ENCODE assay signal across 12 cellular contexts in genomic region chr3:146308682-146309081, GRCh38. TPM values are rescaled to one million over a fixed set of nuclear protein-coding genes. Genes with fewer than 3 reads are reported as not detected.
DNase-seq lines count a peak whose midpoint lies in the region; ATAC-seq, FAIRE-seq and TF ChIP-seq lines count a peak whose summit lies in the region.
"Had no signal": no experiment of that assay in that cellular context is flagged by ENCODE, and none has a peak within 500 bp of the region (broad histone marks: within the 10 kb centered on the region; RNA-seq: fewer than 3 reads in every experiment).

No MANE protein-coding gene starts in this region.

- peak; percentile 47 to 92 (median 88) for ATAC-seq in heart right ventricle
- ATAC-seq in HG02981 (IDR thresholded peaks at IDR 0.05; ENCODE audit: unreplicated experiment): no peak

- no peak overlapping the region for H3K4me3 Mint-ChIP-seq in astrocyte (ENCODE audit: unreplicated experiment)
- H3K4me3 Mint-ChIP-seq in T-helper 2 cell treated with Interferon-gamma antibody and Interleukin-4, amounts not matched to agents 5 μg/mL and 100 μg/mL, for 36 hours: no peak overlapping the region

- H3K9me3 ChIP-seq in astrocyte (ENCODE audit: insufficient read depth, low read depth, low read length): no peaks in the 10 kb centered on the region
- H3K9me3 ChIP-seq in heart right ventricle: peaks cover 0 to 21% (median 7%) of the 10 kb centered on the region in 11 donors
- no peaks in the 10 kb centered on the region for H3K9me3 ChIP-seq in skeletal muscle satellite cell (replicated peaks; ENCODE audit: low read length)
- H3K9me3 ChIP-seq in Karpas-422 (ENCODE audit: low read length): no peaks in the 10 kb centered on the region

- H3K79me2 ChIP-seq in astrocyte (ENCODE audit: insufficient read depth, low read length) (no peaks in the 10 kb centered on the region), Karpas-422 (ENCODE audit: low read length) (no peaks in the 10 kb centered on the region)

- H3K4me1 ChIP-seq in astrocyte (ENCODE audit: insufficient read depth, low read length) (peaks cover 8% of the 10 kb centered on the region), heart right ventricle (peaks cover 0 to 31% (median 10%) of the 10 kb centered on the region in 9 donors), skeletal muscle satellite cell (ENCODE audit: control insufficient read depth, insufficient read depth, low read length) (peaks cover 27% of the 10 kb centered on the region), Karpas-422 (ENCODE audit: low read length) (no peaks in the 10 kb centered on the region)

- H3K4me1 Mint-ChIP-seq in astrocyte (ENCODE audit: low read depth, unreplicated experiment): peaks cover 6% of the 10 kb centered on the region
- H3K4me1 Mint-ChIP-seq in T-helper 2 cell treated with Interferon-gamma antibody and Interleukin-4, amounts not matched to agents 5 μg/mL and 100 μg/mL, for 36 hours (ENCODE audit: low read depth): no peaks in the 10 kb centered on the region

- H3K27me3 ChIP-seq in astrocyte (ENCODE audit: insufficient read depth, low read length) (no peaks in the 10 kb centered on the region), heart right ventricle (no peaks in the 10 kb centered on the region), skeletal muscle satellite cell (ENCODE audit: control insufficient read depth, insufficient read depth, low read length) (no peaks in the 10 kb centered on the region), Karpas-422 (ENCODE audit: low read length) (no peaks in the 10 kb centered on the region)

- no peak for TF ChIP-seq CTCF in astrocyte (IDR thresholded peaks at IDR 0.05; ENCODE audit: insufficient read depth, low read depth, low read length)
- TF ChIP-seq CTCF in heart right ventricle (IDR thresholded peaks at IDR 0.05): no peak

- no peaks in the 10 kb centered on the region for H3K27me3 Mint-ChIP-seq in astrocyte (ENCODE audit: low read depth, unreplicated experiment)
- H3K27me3 Mint-ChIP-seq in T-helper 2 cell treated with Interferon-gamma antibody and Interleukin-4, amounts not matched to agents 5 μg/mL and 100 μg/mL, for 36 hours (ENCODE audit: low read depth): no peaks in the 10 kb centered on the region

- peaks cover 2% of the 10 kb centered on the region for H3K36me3 Mint-ChIP-seq in astrocyte (ENCODE audit: low read depth, unreplicated experiment)
- H3K36me3 Mint-ChIP-seq in T-helper 2 cell treated with Interferon-gamma antibody and Interleukin-4, amounts not matched to agents 5 μg/mL and 100 μg/mL, for 36 hours (ENCODE audit: low read depth): no peaks in the 10 kb centered on the region

- H2AFZ ChIP-seq in astrocyte (ENCODE audit: low read depth, low read length) (no peak overlapping the region), Karpas-422 (ENCODE audit: low read length) (no peak overlapping the region)

- H3K4me3 ChIP-seq in astrocyte (ENCODE audit: insufficient read depth, low read depth, low read length): no peak overlapping the region
- H3K4me3 ChIP-seq in heart right ventricle: no peak overlapping the region
- H3K4me3 ChIP-seq in skeletal muscle satellite cell (ENCODE audit: low read length): peak overlapping the region; percentile 18
- no peak overlapping the region for H3K4me3 ChIP-seq in Karpas-422 (ENCODE audit: low read length)

- WGBS in heart right ventricle, 2 donors: 41 to 53% methylated on average over 3 of the region's 3 CpGs

- peak; percentile 93 for FAIRE-seq in astrocyte (lab: Jason Lieb, UNC)

- DNase-seq in GM04504 (ENCODE audit: low read depth): peak; percentile 55
- peak; percentile 88 for DNase-seq in astrocyte (ENCODE audit: low read depth)
- peak in 1 of 2 donors; percentile 54 for DNase-seq in heart right ventricle
- DNase-seq in T-helper 2 cell treated with Interferon-gamma antibody and Interleukin-4, amounts not matched to agents 5 μg/mL and 100 μg/mL, for 36 hours (ENCODE audit: low spot score): no peak
- DNase-seq in Karpas-422: no peak
- no peak for DNase-seq in Kasumi-1 (lab: John Stamatoyannopoulos, UW)
- DNase-seq: activated naive CD4-positive, alpha-beta T cell treated with Interleukin-2 at 50 U/mL for 16 hours; DND-41; H7; NCI-H187 had no signal

- no peak overlapping the region for H3K9ac ChIP-seq in astrocyte (ENCODE audit: low read length)
- peak overlapping the region; percentile 63 for H3K9ac ChIP-seq in skeletal muscle satellite cell (ENCODE audit: low read depth, low read length)
- H3K9ac ChIP-seq in Karpas-422 (ENCODE audit: low read length): no peak overlapping the region

- peak overlapping the region; percentile 43 for H3K4me2 ChIP-seq in astrocyte (ENCODE audit: low read length)
- peak overlapping the region; percentile 70 for H3K4me2 ChIP-seq in skeletal muscle satellite cell (ENCODE audit: low read length)
- no peak overlapping the region for H3K4me2 ChIP-seq in Karpas-422 (ENCODE audit: low read depth, low read length, poor library complexity, severe bottlenecking)

- no peaks in the 10 kb centered on the region for H3K36me3 ChIP-seq in astrocyte (ENCODE audit: insufficient read depth, low read length)
- no peaks in the 10 kb centered on the region for H3K36me3 ChIP-seq in heart right ventricle
- no peaks in the 10 kb centered on the region for H3K36me3 ChIP-seq in skeletal muscle satellite cell (ENCODE audit: insufficient read depth, low read length)
- H3K36me3 ChIP-seq in Karpas-422 (ENCODE audit: insufficient read depth, low read length): no peaks in the 10 kb centered on the region

- intact Hi-C loops in heart right ventricle (cut with DNase I): loop anchor here in 2 of 10 donors (1.0 to 10.0 kb wide), 2 partner anchors 30 to 54 kb away; partner anchors contain the start of gene PLSCR4 (in 1 of the 2)

- no peaks in the 10 kb centered on the region for H3K9me3 Mint-ChIP-seq in astrocyte (ENCODE audit: unreplicated experiment)
- no peaks in the 10 kb centered on the region for H3K9me3 Mint-ChIP-seq in T-helper 2 cell treated with Interferon-gamma antibody and Interleukin-4, amounts not matched to agents 5 μg/mL and 100 μg/mL, for 36 hours

- H3K27ac Mint-ChIP-seq in astrocyte (ENCODE audit: unreplicated experiment): no peak overlapping the region
- no peak overlapping the region for H3K27ac Mint-ChIP-seq in T-helper 2 cell treated with Interferon-gamma antibody and Interleukin-4, amounts not matched to agents 5 μg/mL and 100 μg/mL, for 36 hours

- H3K9me2 ChIP-seq in Karpas-422 (replicated peaks; ENCODE audit: insufficient read depth, low read length): no peaks in the 10 kb centered on the region

- H3K27ac ChIP-seq in astrocyte (ENCODE audit: low read depth, low read length): peak overlapping the region; percentile 52
- H3K27ac ChIP-seq in heart right ventricle: peak overlapping the region in 8 of 10 donors; percentile 28 to 55 (median 40)
- no peak overlapping the region for H3K27ac ChIP-seq in Karpas-422 (ENCODE audit: low read length)

- H4K20me1 ChIP-seq in astrocyte (ENCODE audit: insufficient read depth, low read length) (no peaks in the 10 kb centered on the region), Karpas-422 (ENCODE audit: insufficient read depth, low read depth, low read length) (no peaks in the 10 kb centered on the region)

RNA-seq across cellular contexts. Expression of gene PLSCR4, which starts 57.8 kb away (rescaled TPM):
- total RNA-seq in astrocyte (1.1 and 1.3 TPM in 2 replicates), heart right ventricle (10 to 100 TPM in 6 of 10 donors, 1 to 10 TPM in 4; 8.1 to 16.4 (median 12.0) TPM)
- polyA plus RNA-seq in heart right ventricle: 1 to 10 TPM; 4.6 to 9.5 TPM
- 9.4 and 9.8 TPM in 2 replicates for total RNA-seq in skeletal muscle satellite cell (2012; rRNA removed)
- not detected in 2 replicates for total RNA-seq in Karpas-422 (2014; rRNA removed; shearing (Covaris generic); ENCODE audit: low replicate concordance)

Comparison
In these comparisons a context has a peak if more than half of its experiments do, and no peak if none do; other contexts are left out.
1. DNase-seq: peak in GM04504 (single experiment) and astrocyte (single experiment); none in T-helper 2 cell treated with Interferon-gamma antibody and Interleukin-4, amounts not matched to agents 5 μg/mL and 100 μg/mL, for 36 hours (single experiment), Karpas-422 (single experiment) and Kasumi-1 (0 of 2).